In genomic region chr7:100866721-100867039, GRCh38 we compare ENCODE assay signal across 8 cellular contexts. TPM values are rescaled to one million over a fixed set of nuclear protein-coding genes. Genes with fewer than 3 reads are reported as not detected.
DNase-seq lines count a peak whose midpoint lies in the region; ATAC-seq and TF ChIP-seq lines count a peak whose summit lies in the region.

No MANE protein-coding gene starts in this region.

- H3K9me3 ChIP-seq in cardiac muscle cell (ENCODE audit: low read depth) (no peaks in the 10 kb centered on the region), body of pancreas (no peaks in the 10 kb centered on the region), upper lobe of right lung (no peaks in the 10 kb centered on the region)

- ATAC-seq in left ventricle myocardium superior (no peak), body of pancreas (no peak), memory B cell (ENCODE audit: low read depth) (no peak), upper lobe of right lung (no peak), GM21381 (IDR thresholded peaks at IDR 0.05; ENCODE audit: unreplicated experiment) (no peak)

- peak overlapping the region; percentile 88 for H3K27ac Mint-ChIP-seq in memory B cell

- H3K4me3 ChIP-seq in cardiac muscle cell (peak overlapping the region; percentile 80), body of pancreas (peak overlapping the region in 1 of 2 donors; percentile 60), upper lobe of right lung (peak overlapping the region; percentile 88)

- peak overlapping the region; percentile 90 for H3K4me3 Mint-ChIP-seq in memory B cell

- intact Hi-C loops in left ventricle myocardium superior (cut with micrococcal nuclease) (no loop called here), body of pancreas (cut with DNase I) (no loop called here), upper lobe of right lung (cut with DNase I) (no loop called here)

- no peaks in the 10 kb centered on the region for H3K27me3 ChIP-seq in cardiac muscle cell
- H3K27me3 ChIP-seq in body of pancreas = no peaks in the 10 kb centered on the region
- no peaks in the 10 kb centered on the region for H3K27me3 ChIP-seq in upper lobe of right lung

- TF ChIP-seq CTCF in cardiac muscle cell (IDR thresholded peaks at IDR 0.05; ENCODE audit: low read depth, low read length) (no peak), body of pancreas (IDR thresholded peaks at IDR 0.05) (no peak), upper lobe of right lung (IDR thresholded peaks at IDR 0.05) (no peak)

- H3K27ac ChIP-seq in cardiac muscle cell (peak overlapping the region; percentile 77), body of pancreas (peak overlapping the region; percentile 92 to 96 (median 94)), upper lobe of right lung (peak overlapping the region; percentile 97)

- H3K27me3 Mint-ChIP-seq in memory B cell = no peaks in the 10 kb centered on the region

- peaks cover 14% of the 10 kb centered on the region for H3K36me3 Mint-ChIP-seq in memory B cell

- H3K4me1 Mint-ChIP-seq in memory B cell = peaks cover 8% of the 10 kb centered on the region

- TF ChIP-seq POLR2A in body of pancreas (IDR thresholded peaks at IDR 0.05) = no peak

- H3K36me3 ChIP-seq in cardiac muscle cell (peaks cover 3% of the 10 kb centered on the region), body of pancreas (replicated peaks in 1 of 2; ENCODE audit: insufficient read depth in 1 of 2, low read depth in 2 of 2) (peaks cover 0 to 3% of the 10 kb centered on the region in 2 donors), upper lobe of right lung (peaks cover 18% of the 10 kb centered on the region)

- WGBS in body of pancreas, 2 donors = 41 to 46% methylated on average over 2 to 4 of the region's 5 CpGs

- H3K9me3 Mint-ChIP-seq in memory B cell = no peaks in the 10 kb centered on the region

- DNase-seq in cardiac muscle cell (ENCODE audit: low read depth in 1 of 2, low spot score in 1 of 2) = no peak
- no peak for DNase-seq in left ventricle myocardium superior
- no peak for DNase-seq in body of pancreas
- no peak for DNase-seq in memory B cell (ENCODE audit: low spot score in 2 of 2)
- no peak for DNase-seq in upper lobe of right lung
- DNase-seq in stimulated activated CD4-positive, alpha-beta T cell treated with anti-CD3 and anti-CD28 coated beads, Interleukin-4, amount 100 ng/mL, for 24 hours = no peak
- DNase-seq in MV-4-11 (lab: John Stamatoyannopoulos, UW) = no peak

- peaks cover 7% of the 10 kb centered on the region for H3K4me1 ChIP-seq in cardiac muscle cell (ENCODE audit: low read depth)
- peaks cover 41% of the 10 kb centered on the region for H3K4me1 ChIP-seq in body of pancreas
- peaks cover 35% of the 10 kb centered on the region for H3K4me1 ChIP-seq in upper lobe of right lung

RNA-seq across cellular contexts. Expression of gene TRIP6, which starts 0.5 kb away (rescaled TPM):
- total RNA-seq in cardiac muscle cell (51.9 and 60.1 TPM in 2 replicates), left ventricle myocardium superior (13.6 TPM), body of pancreas (10 to 100 TPM; 34.9 to 43.6 TPM), upper lobe of right lung (65.3 TPM)
- polyA plus RNA-seq in cardiac muscle cell = 50.2 and 62.2 TPM in 2 replicates

RNA-seq across cellular contexts. Expression of gene SRRT, which starts 8.2 kb away (rescaled TPM):
- 78.6 and 83.1 TPM in 2 replicates for total RNA-seq in cardiac muscle cell
- polyA plus RNA-seq in cardiac muscle cell = 111 and 148 TPM in 2 replicates
- total RNA-seq in left ventricle myocardium superior = 63.2 TPM
- 10 to 100 TPM; 54.7 to 60.7 TPM for total RNA-seq in body of pancreas
- total RNA-seq in upper lobe of right lung = 105 TPM

RNA-seq across cellular contexts. Expression of gene SLC12A9, which starts 14.2 kb away (rescaled TPM):
- total RNA-seq in cardiac muscle cell = 18.3 and 19.5 TPM in 2 replicates
- polyA plus RNA-seq in cardiac muscle cell = 12.5 and 14.6 TPM in 2 replicates
- 9.0 TPM for total RNA-seq in left ventricle myocardium superior
- total RNA-seq in body of pancreas = 10 to 100 TPM; 12.7 to 38.9 TPM
- total RNA-seq in upper lobe of right lung = 39.2 TPM

RNA-seq across cellular contexts. Expression of gene UFSP1, which starts 22.8 kb away (rescaled TPM):
- total RNA-seq in cardiac muscle cell (16.0 and 19.0 TPM in 2 replicates), left ventricle myocardium superior (1.9 TPM), body of pancreas (1 to 10 TPM; 6.2 to 7.9 TPM), upper lobe of right lung (3.1 TPM)
- 3.9 and 9.9 TPM in 2 replicates for polyA plus RNA-seq in cardiac muscle cell

RNA-seq across cellular contexts. Expression of gene ACHE, which starts 29.0 kb away (rescaled TPM):
- total RNA-seq in cardiac muscle cell (25.6 TPM in 2 replicates), left ventricle myocardium superior (0.40 TPM), body of pancreas (1 to 10 TPM; 6.2 to 7.3 TPM), upper lobe of right lung (2.9 TPM)
- 42.0 and 42.7 TPM in 2 replicates for polyA plus RNA-seq in cardiac muscle cell
